Comparison of ENCODE assay signal across 18 cellular contexts in the genomic region with DNA sequence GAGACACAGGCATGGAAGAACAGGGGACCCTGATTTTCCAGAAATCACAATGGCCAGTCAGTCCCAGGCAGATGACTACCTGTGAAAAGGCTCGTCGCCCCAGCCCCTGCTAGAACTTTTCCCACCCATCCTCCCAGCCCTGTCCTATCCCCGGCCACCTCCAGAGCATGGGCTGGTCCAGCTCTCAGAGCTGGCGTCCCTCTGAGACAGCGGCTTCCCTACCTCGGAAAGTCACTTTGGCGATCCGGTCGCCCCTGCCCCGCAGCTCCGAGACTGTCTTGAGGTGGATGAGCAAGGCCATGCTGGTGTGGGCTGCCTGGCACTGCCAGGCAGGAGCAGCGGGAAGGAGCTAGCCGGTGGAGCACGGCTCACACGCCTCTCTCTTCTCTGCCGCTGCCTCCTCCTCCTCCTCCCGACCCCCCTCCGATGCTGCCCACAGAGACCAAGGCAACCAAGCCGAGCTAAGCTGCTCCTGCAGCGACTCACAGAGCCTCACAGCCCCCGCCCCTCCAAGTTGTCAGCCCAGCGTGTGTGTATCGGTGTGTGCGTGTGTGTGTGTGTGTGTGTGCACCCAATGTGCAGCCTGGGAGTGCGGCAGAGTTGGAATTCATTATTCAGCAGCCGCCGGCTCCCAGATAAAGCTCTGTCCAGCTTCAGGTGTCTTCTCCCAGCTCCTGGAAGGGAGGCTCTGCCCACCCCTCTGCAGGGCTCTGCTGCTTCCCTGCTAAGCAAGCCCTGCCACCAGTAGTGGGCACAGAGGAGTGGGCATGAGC.
DNase-seq lines count a peak whose midpoint lies in the region; ATAC-seq and TF ChIP-seq lines count a peak whose summit lies in the region.
"Had no signal": no experiment of that assay in that cellular context is flagged by ENCODE, and none has a peak within 500 bp of the region (broad histone marks: within the 10 kb centered on the region; RNA-seq: fewer than 3 reads in every experiment).

No MANE protein-coding gene starts in this region.

- in situ Hi-C loops in Caki2 (cut with HindIII; ENCODE audit: low pct_unique_long_range_greater_than_20kb, low sequenced_read_pairs), result no loop called here

- H3K9me3 ChIP-seq in CD8-positive, alpha-beta memory T cell (ENCODE audit: low read length), result no peaks in the 10 kb centered on the region
- H3K9me3 ChIP-seq: BLaER1, lower lobe of right lung had no signal

- peaks cover 9% of the 10 kb centered on the region for H3K4me1 Mint-ChIP-seq in chondrocyte (ENCODE audit: low read depth)
- H3K4me1 Mint-ChIP-seq in neural crest cell, result peaks cover 8% of the 10 kb centered on the region
- H3K4me1 Mint-ChIP-seq in CD8-positive, alpha-beta memory T cell, result peaks cover 5 to 15% (median 9%) of the 10 kb centered on the region in 3 donors

- no peak for ATAC-seq in HG03565 (IDR thresholded peaks at IDR 0.05; ENCODE audit: unreplicated experiment)
- ATAC-seq: K562; lower lobe of right lung; naive thymus-derived CD4-positive, alpha-beta T cell had no signal

- H3K4me3 Mint-ChIP-seq in chondrocyte (ENCODE audit: unreplicated experiment) (peak overlapping the region; percentile 13), neural crest cell (no peak overlapping the region)
- no peak overlapping the region for H3K4me3 Mint-ChIP-seq in CD8-positive, alpha-beta memory T cell
- H3K4me3 Mint-ChIP-seq: naive thymus-derived CD4-positive, alpha-beta T cell had no signal

- peaks cover 53% of the 10 kb centered on the region for H3K27me3 Mint-ChIP-seq in chondrocyte (ENCODE audit: low read depth)
- peaks cover 29% of the 10 kb centered on the region for H3K27me3 Mint-ChIP-seq in neural crest cell (ENCODE audit: low read depth)
- H3K27me3 Mint-ChIP-seq in CD8-positive, alpha-beta memory T cell, result peaks cover 31 to 72% of the 10 kb centered on the region in 2 donors

- H3K27me3 ChIP-seq in CD8-positive, alpha-beta memory T cell (ENCODE audit: insufficient read depth, low read length, poor library complexity, severe bottlenecking), result peaks cover 12% of the 10 kb centered on the region

- H3K36me3 Mint-ChIP-seq in chondrocyte (ENCODE audit: low read depth) (peaks cover 4% of the 10 kb centered on the region), neural crest cell (ENCODE audit: low read depth) (no peaks in the 10 kb centered on the region)
- no peaks in the 10 kb centered on the region for H3K36me3 Mint-ChIP-seq in CD8-positive, alpha-beta memory T cell
- H3K36me3 Mint-ChIP-seq: naive thymus-derived CD4-positive, alpha-beta T cell had no signal

- no peak overlapping the region for H3K27ac ChIP-seq in CD8-positive, alpha-beta memory T cell (ENCODE audit: low read depth, low read length)
- H3K27ac ChIP-seq: BLaER1, lower lobe of right lung, SK-N-MC had no signal

- DNase-seq in Caki2 (ENCODE audit: low read depth), result peak; percentile 21
- peak; percentile 14 for DNase-seq in HK-2 (ENCODE audit: unreplicated experiment)
- DNase-seq in chondrocyte (ENCODE audit: low spot score), result no peak
- peak; percentile 24 for DNase-seq in neural crest cell (ENCODE audit: low read depth, low spot score)
- DNase-seq in RPMI8226, result no peak
- DNase-seq in CD8-positive, alpha-beta memory T cell, result no peak
- DNase-seq: activated CD4-positive, alpha-beta T cell treated with anti-CD3 and anti-CD28 coated beads, Interleukin-2, amount 50 U/mL, for 4 hours; DMS53; lower lobe of right lung; naive thymus-derived CD4-positive, alpha-beta T cell; NCI-H1105 treated with DMSO at 0.1 percent for 48 hours; NCI-H446 treated with DMSO at 0.1 percent for 48 hours; stimulated activated CD4-positive, alpha-beta T cell treated with anti-CD3 and anti-CD28 coated beads, Interleukin-4, amount 100 ng/mL, for 24 hours; trophoblast cell had no signal

- no peak overlapping the region for H3K4me3 ChIP-seq in CD8-positive, alpha-beta memory T cell (ENCODE audit: low read length)
- H3K4me3 ChIP-seq: BLaER1, K562, lower lobe of right lung, SK-N-MC had no signal

- H3K27ac Mint-ChIP-seq in chondrocyte (ENCODE audit: unreplicated experiment) (no peak overlapping the region), neural crest cell (ENCODE audit: unreplicated experiment) (peak overlapping the region; percentile 87)
- H3K27ac Mint-ChIP-seq in CD8-positive, alpha-beta memory T cell, result no peak overlapping the region

- POLR2A ChIA-PET in CD8-positive, alpha-beta memory T cell (lab: Charles Lee), result no interaction called here

- CTCF ChIA-PET in CD8-positive, alpha-beta memory T cell (lab: Charles Lee), result no interaction called here

- TF ChIP-seq CTCF in chondrocyte (IDR thresholded peaks at IDR 0.05), result no peak
- no peak for TF ChIP-seq CTCF in neural crest cell (conservative IDR thresholded peaks at IDR 0.05)

- H3K4me1 ChIP-seq in CD8-positive, alpha-beta memory T cell (ENCODE audit: insufficient read depth, low read length), result peaks cover 4% of the 10 kb centered on the region

- H3K36me3 ChIP-seq in CD8-positive, alpha-beta memory T cell (ENCODE audit: insufficient read depth, low read length), result no peaks in the 10 kb centered on the region
- H3K36me3 ChIP-seq: BLaER1, lower lobe of right lung had no signal

- H3K9me3 Mint-ChIP-seq in chondrocyte (ENCODE audit: low read depth) (no peaks in the 10 kb centered on the region), neural crest cell (peaks cover 3% of the 10 kb centered on the region)
- peaks cover 0 to 1% (median 0%) of the 10 kb centered on the region in 5 donors for H3K9me3 Mint-ChIP-seq in CD8-positive, alpha-beta memory T cell
- H3K9me3 Mint-ChIP-seq: naive thymus-derived CD4-positive, alpha-beta T cell had no signal

Comparison
In these comparisons a context has a peak if more than half of its experiments do, and no peak if none do; other contexts are left out.
1. DNase-seq: peak in Caki2 (single experiment), HK-2 (single experiment) and neural crest cell (single experiment); none in chondrocyte (single experiment), RPMI8226 (single experiment) and CD8-positive, alpha-beta memory T cell (0 of 5).